ENCODE assay signal across 1 cellular context in genomic region chr17:77101521-77102410, GRCh38.
TF ChIP-seq lines count a peak whose summit lies in the region.

No MANE protein-coding gene starts in this region.

TF ChIP-seq in HepG2, 621 proteins besides CTCF, POLR2A, EP300 and RAD21 (continued from another document and continues in another):
- no peak for TF ChIP-seq ATF6 (CRISPR knock-in tag; conservative IDR thresholded peaks at IDR 0.05)
- peak; percentile 42 for TF ChIP-seq RXRB (CRISPR knock-in tag; IDR thresholded peaks at IDR 0.05; ENCODE audit: borderline replicate concordance)
- no peak for TF ChIP-seq ZNF17 (CRISPR knock-in tag; IDR thresholded peaks at IDR 0.05)
- TF ChIP-seq KLF13 (CRISPR knock-in tag; IDR thresholded peaks at IDR 0.05) = no peak
- no peak for TF ChIP-seq ELF1 (CRISPR knock-in tag; IDR thresholded peaks at IDR 0.05)
- peak; percentile 28 for TF ChIP-seq XRCC5 (optimal IDR thresholded peaks at IDR 0.05; ENCODE audit: low read length)
- TF ChIP-seq ZNF468 (CRISPR knock-in tag; IDR thresholded peaks at IDR 0.05) = no peak
- TF ChIP-seq HNF4G (IDR thresholded peaks at IDR 0.05; ENCODE audit: borderline replicate concordance, low read depth, low read length) = 0 out of 2 replicates have a peak, but pooled peaks have one; percentile 8
- no peak for TF ChIP-seq HNF4G (CRISPR knock-in tag; IDR thresholded peaks at IDR 0.05; ENCODE audit: borderline replicate concordance, low read depth)
- no peak for TF ChIP-seq SP4 (CRISPR knock-in tag; IDR thresholded peaks at IDR 0.05)
- no peak for TF ChIP-seq ZNF7 (CRISPR knock-in tag; IDR thresholded peaks at IDR 0.05)
- TF ChIP-seq ZBED4 (CRISPR knock-in tag; IDR thresholded peaks at IDR 0.05; ENCODE audit: borderline replicate concordance) = no peak
- no peak for TF ChIP-seq REL (CRISPR knock-in tag; conservative IDR thresholded peaks at IDR 0.05)
- no peak for TF ChIP-seq MTF1 (CRISPR knock-in tag; IDR thresholded peaks at IDR 0.05)
- no peak for TF ChIP-seq LBX2 (CRISPR knock-in tag; IDR thresholded peaks at IDR 0.05; ENCODE audit: borderline replicate concordance)
- TF ChIP-seq ARNTL (CRISPR knock-in tag; IDR thresholded peaks at IDR 0.05) = peak; percentile 64
- no peak for TF ChIP-seq NBN (conservative IDR thresholded peaks at IDR 0.05)
- peak; percentile 49; the same call in 1 of the 2 replicates for TF ChIP-seq ZNF350 (CRISPR knock-in tag; IDR thresholded peaks at IDR 0.05; ENCODE audit: borderline replicate concordance, low read depth)
- TF ChIP-seq TRAFD1 (CRISPR knock-in tag; IDR thresholded peaks at IDR 0.05; ENCODE audit: borderline replicate concordance) = no peak
- TF ChIP-seq, protein P1, sequence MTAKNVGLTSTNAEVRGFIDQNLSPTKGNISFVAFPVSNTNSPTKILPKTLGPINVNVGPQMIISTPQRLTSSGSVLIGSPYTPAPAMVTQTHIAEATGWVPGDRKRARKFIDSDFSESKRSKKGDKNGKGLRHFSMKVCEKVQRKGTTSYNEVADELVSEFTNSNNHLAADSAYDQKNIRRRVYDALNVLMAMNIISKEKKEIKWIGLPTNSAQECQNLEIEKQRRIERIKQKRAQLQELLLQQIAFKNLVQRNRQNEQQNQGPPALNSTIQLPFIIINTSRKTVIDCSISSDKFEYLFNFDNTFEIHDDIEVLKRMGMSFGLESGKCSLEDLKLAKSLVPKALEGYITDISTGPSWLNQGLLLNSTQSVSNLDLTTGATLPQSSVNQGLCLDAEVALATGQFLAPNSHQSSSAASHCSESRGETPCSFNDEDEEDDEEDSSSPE (CRISPR knock-in tag; IDR thresholded peaks at IDR 0.05) = peak; percentile 16; the same call in 1 of the 2 replicates
- no peak for TF ChIP-seq ATAD3A (CRISPR knock-in tag; IDR thresholded peaks at IDR 0.05)
- TF ChIP-seq NAIF1 (CRISPR knock-in tag; IDR thresholded peaks at IDR 0.05; ENCODE audit: borderline replicate concordance) = no peak
- TF ChIP-seq, protein P2, sequence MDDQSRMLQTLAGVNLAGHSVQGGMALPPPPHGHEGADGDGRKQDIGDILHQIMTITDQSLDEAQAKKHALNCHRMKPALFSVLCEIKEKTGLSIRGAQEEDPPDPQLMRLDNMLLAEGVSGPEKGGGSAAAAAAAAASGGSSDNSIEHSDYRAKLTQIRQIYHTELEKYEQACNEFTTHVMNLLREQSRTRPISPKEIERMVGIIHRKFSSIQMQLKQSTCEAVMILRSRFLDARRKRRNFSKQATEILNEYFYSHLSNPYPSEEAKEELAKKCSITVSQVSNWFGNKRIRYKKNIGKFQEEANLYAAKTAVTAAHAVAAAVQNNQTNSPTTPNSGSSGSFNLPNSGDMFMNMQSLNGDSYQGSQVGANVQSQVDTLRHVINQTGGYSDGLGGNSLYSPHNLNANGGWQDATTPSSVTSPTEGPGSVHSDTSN (CRISPR knock-in tag; IDR thresholded peaks at IDR 0.05; ENCODE audit: borderline replicate concordance) = no peak
- no peak for TF ChIP-seq GLI4 (CRISPR knock-in tag; IDR thresholded peaks at IDR 0.05; ENCODE audit: borderline replicate concordance)
- TF ChIP-seq GZF1 (CRISPR knock-in tag; IDR thresholded peaks at IDR 0.05) = no peak
- no peak for TF ChIP-seq ZNF33B (CRISPR knock-in tag; IDR thresholded peaks at IDR 0.05)
- no peak; the same call in 1 of the 2 replicates for TF ChIP-seq ZNF670 (CRISPR knock-in tag; IDR thresholded peaks at IDR 0.05; ENCODE audit: borderline replicate concordance)
- no peak for TF ChIP-seq SNAI1 (CRISPR knock-in tag; IDR thresholded peaks at IDR 0.05; ENCODE audit: borderline replicate concordance)
- TF ChIP-seq TARDBP (CRISPR knock-in tag; IDR thresholded peaks at IDR 0.05) = peak; percentile 77
- TF ChIP-seq ZMAT3 (CRISPR knock-in tag; conservative IDR thresholded peaks at IDR 0.05) = 0 out of 2 replicates have a peak, but pooled peaks have one; percentile 19
- TF ChIP-seq STAT5B (CRISPR knock-in tag; IDR thresholded peaks at IDR 0.05) = no peak
- TF ChIP-seq NKX3-1 (CRISPR knock-in tag; IDR thresholded peaks at IDR 0.05) = no peak
- TF ChIP-seq MZF1 (CRISPR knock-in tag; IDR thresholded peaks at IDR 0.05; ENCODE audit: borderline replicate concordance) = no peak
- 0 out of 2 replicates have a peak, but pooled peaks have one; percentile 1 for TF ChIP-seq SMC3 (IDR thresholded peaks at IDR 0.05; ENCODE audit: low read length)
- 0 out of 2 replicates have a peak, but pooled peaks have one; percentile 30 for TF ChIP-seq PHF8 (CRISPR knock-in tag; IDR thresholded peaks at IDR 0.05)
- TF ChIP-seq ADNP (CRISPR knock-in tag; IDR thresholded peaks at IDR 0.05) = no peak
- no peak for TF ChIP-seq ZSCAN20 (CRISPR knock-in tag; IDR thresholded peaks at IDR 0.05; ENCODE audit: borderline replicate concordance)
- TF ChIP-seq ZNF749 (CRISPR knock-in tag; IDR thresholded peaks at IDR 0.05; ENCODE audit: borderline replicate concordance) = no peak
- TF ChIP-seq HMGA1 (CRISPR knock-in tag; conservative IDR thresholded peaks at IDR 0.05) = no peak
- TF ChIP-seq, protein P3, sequence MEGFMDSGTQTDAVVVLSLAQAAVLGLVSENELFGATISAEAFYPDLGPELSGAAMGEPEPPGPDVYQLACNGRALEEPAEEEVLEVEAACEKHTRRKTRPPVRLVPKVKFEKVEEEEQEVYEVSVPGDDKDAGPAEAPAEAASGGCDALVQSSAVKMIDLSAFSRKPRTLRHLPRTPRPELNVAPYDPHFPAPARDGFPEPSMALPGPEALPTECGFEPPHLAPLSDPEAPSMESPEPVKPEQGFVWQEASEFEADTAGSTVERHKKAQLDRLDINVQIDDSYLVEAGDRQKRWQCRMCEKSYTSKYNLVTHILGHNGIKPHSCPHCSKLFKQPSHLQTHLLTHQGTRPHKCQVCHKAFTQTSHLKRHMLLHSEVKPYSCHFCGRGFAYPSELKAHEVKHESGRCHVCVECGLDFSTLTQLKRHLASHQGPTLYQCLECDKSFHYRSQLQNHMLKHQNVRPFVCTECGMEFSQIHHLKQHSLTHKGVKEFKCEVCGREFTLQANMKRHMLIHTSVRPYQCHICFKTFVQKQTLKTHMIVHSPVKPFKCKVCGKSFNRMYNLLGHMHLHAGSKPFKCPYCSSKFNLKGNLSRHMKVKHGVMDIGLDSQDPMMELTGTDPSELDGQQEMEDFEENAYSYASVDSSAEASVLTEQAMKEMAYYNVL (CRISPR knock-in tag; IDR thresholded peaks at IDR 0.05; ENCODE audit: borderline replicate concordance) = no peak
- TF ChIP-seq ZC3H4 (CRISPR knock-in tag; IDR thresholded peaks at IDR 0.05; ENCODE audit: borderline replicate concordance) = no peak
- no peak for TF ChIP-seq ZNF24 (IDR thresholded peaks at IDR 0.05)
- no peak for TF ChIP-seq ZBTB37 (CRISPR knock-in tag; IDR thresholded peaks at IDR 0.05)
- no peak for TF ChIP-seq TEAD3 (CRISPR knock-in tag; optimal IDR thresholded peaks at IDR 0.05; ENCODE audit: borderline replicate concordance)
- TF ChIP-seq ZNF225 (CRISPR knock-in tag; IDR thresholded peaks at IDR 0.05) = no peak
- TF ChIP-seq MLXIP (CRISPR knock-in tag; IDR thresholded peaks at IDR 0.05; ENCODE audit: borderline replicate concordance) = peak; percentile 26; the same call in 1 of the 2 replicates
- TF ChIP-seq, protein P4, sequence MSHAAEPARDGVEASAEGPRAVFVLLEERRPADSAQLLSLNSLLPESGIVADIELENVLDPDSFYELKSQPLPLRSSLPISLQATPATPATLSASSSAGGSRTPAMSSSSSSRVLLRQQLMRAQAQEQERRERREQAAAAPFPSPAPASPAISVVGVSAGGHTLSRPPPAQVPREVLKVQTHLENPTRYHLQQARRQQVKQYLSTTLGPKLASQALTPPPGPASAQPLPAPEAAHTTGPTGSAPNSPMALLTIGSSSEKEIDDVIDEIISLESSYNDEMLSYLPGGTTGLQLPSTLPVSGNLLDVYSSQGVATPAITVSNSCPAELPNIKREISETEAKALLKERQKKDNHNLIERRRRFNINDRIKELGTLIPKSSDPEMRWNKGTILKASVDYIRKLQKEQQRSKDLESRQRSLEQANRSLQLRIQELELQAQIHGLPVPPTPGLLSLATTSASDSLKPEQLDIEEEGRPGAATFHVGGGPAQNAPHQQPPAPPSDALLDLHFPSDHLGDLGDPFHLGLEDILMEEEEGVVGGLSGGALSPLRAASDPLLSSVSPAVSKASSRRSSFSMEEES (CRISPR knock-in tag; IDR thresholded peaks at IDR 0.05) = peak; percentile 62
- TF ChIP-seq CHD4 (IDR thresholded peaks at IDR 0.05; ENCODE audit: borderline replicate concordance, low read length) = no peak
- no peak for TF ChIP-seq ZNF776 (CRISPR knock-in tag; IDR thresholded peaks at IDR 0.05)
